8 cellular contexts compared by ENCODE assay signal in genomic region chr1:51519048-51519856, GRCh38. TPM values are rescaled to one million over a fixed set of nuclear protein-coding genes. Genes with fewer than 3 reads are reported as not detected.
A peak's percentile ranks its signal among the peaks of the same experiment; 100 is the strongest.
DNase-seq lines count a peak whose midpoint lies in the region; ATAC-seq, FAIRE-seq and TF ChIP-seq lines count a peak whose summit lies in the region.

Gene EPS15 (minus strand): TSS chr1:51519266. CDS start chr1:51519231, 35 bp downstream.

- H3K9ac ChIP-seq in kidney (ENCODE audit: low read length in 2 of 2), result peak within 1 kb of the TSS; percentile 90 to 96

- peaks cover 0 to 4% of the 10 kb centered on the region in 2 donors for H3K36me3 ChIP-seq in kidney (ENCODE audit: control insufficient read depth in 1 of 2, insufficient read depth in 2 of 2, low read length in 2 of 2)

- POLR2A ChIA-PET in activated CD4-positive, alpha-beta T cell treated with anti-CD3 and anti-CD28 coated beads for 36 hours (lab: Charles Lee), result interaction anchor here (0.7 to 1.1 kb wide), 2 partner anchors 13 to 258 kb away, joined by 4 to 6 read pairs; no protein-coding TSS in a partner anchor

- DNase-seq in ACHN (peak; percentile 77), NCI-H345 treated with DMSO at 0.1 percent for 48 hours (lab: John Stamatoyannopoulos, UW; ENCODE audit: unreplicated experiment) (peak; percentile 16), chondrocyte (ENCODE audit: low spot score) (peak; percentile 92), kidney (peak; percentile 97)
- DNase-seq in activated CD4-positive, alpha-beta T cell treated with anti-CD3 and anti-CD28 coated beads for 36 hours, result peak; percentile 95
- DNase-seq in stimulated activated CD4-positive, alpha-beta T cell treated with anti-CD3 and anti-CD28 coated beads, Interleukin-15, amount 100 ng/mL, for 1 hour (ENCODE audit: low read depth in 1 of 2, low spot score in 1 of 2), result peak; percentile 61 to 89

- H3K27ac Mint-ChIP-seq in activated CD4-positive, alpha-beta T cell treated with anti-CD3 and anti-CD28 coated beads for 36 hours, result peak within 1 kb of the TSS; percentile 93
- H3K27ac Mint-ChIP-seq in chondrocyte (ENCODE audit: unreplicated experiment), result peak within 1 kb of the TSS; percentile 94

- no peak for FAIRE-seq in kidney (lab: Jason Lieb, UNC)

- peaks cover 7% of the 10 kb centered on the region for H3K36me3 Mint-ChIP-seq in activated CD4-positive, alpha-beta T cell treated with anti-CD3 and anti-CD28 coated beads for 36 hours (ENCODE audit: low read depth)
- no peaks in the 10 kb centered on the region for H3K36me3 Mint-ChIP-seq in chondrocyte (ENCODE audit: low read depth)

- intact Hi-C loops in activated CD4-positive, alpha-beta T cell treated with anti-CD3 and anti-CD28 coated beads for 36 hours (cut with DNase I, micrococcal nuclease), result loop anchor here (1.0 to 10.0 kb wide), 16 partner anchors 13 to 848 kb away; partner anchors contain the start of genes OSBPL9 (in 2 of the 2), RNF11 (in 2 of the 2), BTF3L4 (in 1 of the 2) and CC2D1B (in 1 of the 2)
- intact Hi-C loops in kidney (cut with DNase I), result no loop called here

- peak within 1 kb of the TSS; percentile 100 for H3K4me3 Mint-ChIP-seq in activated CD4-positive, alpha-beta T cell treated with anti-CD3 and anti-CD28 coated beads for 36 hours
- peak within 1 kb of the TSS; percentile 98 for H3K4me3 Mint-ChIP-seq in chondrocyte (ENCODE audit: unreplicated experiment)

- H3K4me1 ChIP-seq in kidney (ENCODE audit: control insufficient read depth in 1 of 2, insufficient read depth in 1 of 2, low read depth in 1 of 2, low read length in 2 of 2), result peaks cover 10 to 25% of the 10 kb centered on the region in 2 donors

- no peaks in the 10 kb centered on the region for H3K9me3 Mint-ChIP-seq in activated CD4-positive, alpha-beta T cell treated with anti-CD3 and anti-CD28 coated beads for 36 hours (ENCODE audit: low read depth)
- H3K9me3 Mint-ChIP-seq in chondrocyte (ENCODE audit: low read depth), result no peaks in the 10 kb centered on the region

- H3K4me3 ChIP-seq in kidney (ENCODE audit: low read length in 2 of 2), result peak within 1 kb of the TSS; percentile 93 to 96

- no peak for TF ChIP-seq CTCF in chondrocyte (IDR thresholded peaks at IDR 0.05)
- no peak for TF ChIP-seq CTCF in kidney (IDR thresholded peaks at IDR 0.05; ENCODE audit: borderline replicate concordance, extremely low read depth, insufficient read depth)

- ATAC-seq in GM18867 (IDR thresholded peaks at IDR 0.05; ENCODE audit: unreplicated experiment) (peak; percentile 64), HG03097 (IDR thresholded peaks at IDR 0.05; ENCODE audit: low FRiP score, unreplicated experiment) (peak; percentile 42)
- peak; percentile 76 for ATAC-seq in activated CD4-positive, alpha-beta T cell treated with anti-CD3 and anti-CD28 coated beads for 36 hours

- peak within 1 kb of the TSS; percentile 91 to 93 for H3K27ac ChIP-seq in kidney (ENCODE audit: low read depth in 2 of 2, low read length in 2 of 2)

- peaks cover 48% of the 10 kb centered on the region for H3K4me1 Mint-ChIP-seq in activated CD4-positive, alpha-beta T cell treated with anti-CD3 and anti-CD28 coated beads for 36 hours
- H3K4me1 Mint-ChIP-seq in chondrocyte (ENCODE audit: low read depth), result peaks cover 38% of the 10 kb centered on the region

- in situ Hi-C loops in ACHN (cut with HindIII; ENCODE audit: low pct_ligation_motif_present, low pct_unique_long_range_greater_than_20kb, low sequenced_read_pairs), result no loop called here

- H3K27me3 Mint-ChIP-seq in activated CD4-positive, alpha-beta T cell treated with anti-CD3 and anti-CD28 coated beads for 36 hours, result no peaks in the 10 kb centered on the region
- H3K27me3 Mint-ChIP-seq in chondrocyte (ENCODE audit: low read depth), result no peaks in the 10 kb centered on the region

- CTCF ChIA-PET in activated CD4-positive, alpha-beta T cell treated with anti-CD3 and anti-CD28 coated beads for 36 hours (lab: Charles Lee), result interaction anchor here (0.6 to 1.3 kb wide), 3 partner anchors 21 to 98 kb away, joined by 3 read pairs; no protein-coding TSS in a partner anchor

- no peaks in the 10 kb centered on the region for H3K9me3 ChIP-seq in kidney (ENCODE audit: control insufficient read depth in 1 of 2, low read length in 2 of 2)

RNA-seq across cellular contexts. Expression of gene EPS15, which starts in this region (rescaled TPM):
- total RNA-seq in activated CD4-positive, alpha-beta T cell treated with anti-CD3 and anti-CD28 coated beads for 36 hours, result 10 to 100 TPM; 59.6 to 61.6 TPM
- total RNA-seq in chondrocyte (81.4 to 93.0 TPM (median 82.3 TPM) in 3 replicates), kidney (91.3 TPM)
- polyA plus RNA-seq in kidney (ENCODE audit: insufficient read depth, low read depth, low replicate concordance), result 17.5 TPM

Comparison
In these comparisons a context has a peak if more than half of its experiments do, and no peak if none do; other contexts are left out.
1. Peak in every context shown above with its lines: DNase-seq, ATAC-seq, H3K4me3 ChIP-seq and H3K27ac ChIP-seq.
2. DNase-seq: peak in every context shown above with its lines; median percentile 97 in kidney; 95 in activated CD4-positive, alpha-beta T cell treated with anti-CD3 and anti-CD28 coated beads for 36 hours; 92 in chondrocyte; 77 in ACHN; 75 in stimulated activated CD4-positive, alpha-beta T cell treated with anti-CD3 and anti-CD28 coated beads, Interleukin-15, amount 100 ng/mL, for 1 hour; 16 in NCI-H345 treated with DMSO at 0.1 percent for 48 hours.